In the genomic region with DNA sequence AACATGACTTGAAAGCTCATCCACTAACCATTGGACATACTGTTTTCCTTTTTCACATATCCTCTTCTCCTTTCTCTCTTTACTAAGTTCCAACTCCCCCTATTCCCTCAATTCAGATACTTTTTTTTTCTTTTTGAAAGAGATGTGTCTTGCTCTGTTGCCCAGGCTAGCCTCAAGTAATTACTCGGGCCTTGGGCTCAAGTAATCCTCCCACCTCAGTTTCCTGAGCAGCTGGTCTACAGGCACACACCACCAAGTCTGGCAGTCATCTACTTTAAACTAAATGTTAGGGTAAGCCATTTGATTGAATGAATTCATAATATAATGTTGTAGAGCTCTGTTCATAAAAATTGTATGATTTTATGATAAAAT, we compare ENCODE assay signal across 21 cellular contexts.
"Had no signal": no experiment of that assay in that cellular context is flagged by ENCODE, and none has a peak within 500 bp of the region (broad histone marks: within the 10 kb centered on the region; RNA-seq: fewer than 3 reads in every experiment).

No MANE protein-coding gene starts in this region.

- DNase-seq: activated CD4-positive, alpha-beta T cell treated with anti-CD3 and anti-CD28 coated beads, Interleukin-2, amount 10 ng/mL, durations not matched to agents 7 days and 5 days; activated CD4-positive, CD25-positive, alpha-beta regulatory T cell treated with anti-CD3 and anti-CD28 coated beads, Interleukin-2, amount 50 U/mL, for 72 hours; activated naive CD4-positive, alpha-beta T cell treated with Interleukin-2 at 50 U/mL for 16 hours; activated T-cell treated with anti-CD3 and anti-CD28 coated beads, Interleukin-2, amount 50 U/mL, for 24 hours; anterior cingulate cortex; body of pancreas; effector CD8-positive, alpha-beta T cell; foreskin keratinocyte; lower lobe of right lung; naive thymus-derived CD4-positive, alpha-beta T cell; ovary; psoas muscle; stimulated activated CD4-positive, alpha-beta T cell treated with anti-CD3 and anti-CD28 coated beads, Interleukin-4, amount 100 ng/mL, for 4 hours; stimulated activated naive CD8-positive, alpha-beta T cell treated with anti-CD3 and anti-CD28 coated beads, Interleukin-15, amount 100 ng/mL, for 72 hours had no signal

- H3K27me3 ChIP-seq: body of pancreas, cardiac muscle cell, foreskin keratinocyte, ovary, right atrium auricular region, suprapubic skin, tibial nerve had no signal

- H3K4me1 ChIP-seq: foreskin keratinocyte, suprapubic skin had no signal

- H3K27ac Mint-ChIP-seq: activated CD4-positive, alpha-beta T cell treated with anti-CD3 and anti-CD28 coated beads, Interleukin-2, amount 10 ng/mL, durations not matched to agents 7 days and 5 days; activated T-cell treated with anti-CD3 and anti-CD28 coated beads, Interleukin-2, amount 50 U/mL, for 24 hours; dendritic cell treated with granulocyte-macrophage colony-stimulating factor and Interleukin-4, amounts not matched to agents 40 ng/mL and 50 ng/mL, for 4 days; stimulated activated naive CD8-positive, alpha-beta T cell treated with anti-CD3 and anti-CD28 coated beads, Interleukin-15, amount 100 ng/mL, for 72 hours had no signal

- H3K27me3 Mint-ChIP-seq: activated CD4-positive, alpha-beta T cell treated with anti-CD3 and anti-CD28 coated beads, Interleukin-2, amount 10 ng/mL, durations not matched to agents 7 days and 5 days; activated T-cell treated with anti-CD3 and anti-CD28 coated beads, Interleukin-2, amount 50 U/mL, for 24 hours; dendritic cell treated with granulocyte-macrophage colony-stimulating factor and Interleukin-4, amounts not matched to agents 40 ng/mL and 50 ng/mL, for 4 days; naive thymus-derived CD4-positive, alpha-beta T cell; stimulated activated naive CD8-positive, alpha-beta T cell treated with anti-CD3 and anti-CD28 coated beads, Interleukin-15, amount 100 ng/mL, for 72 hours had no signal

- H3K27ac ChIP-seq: body of pancreas, cardiac muscle cell, foreskin keratinocyte, lower lobe of right lung, ovary, psoas muscle, right atrium auricular region, suprapubic skin, tibial nerve, VCaP had no signal

- H3K9me3 ChIP-seq: body of pancreas, lower lobe of right lung, ovary, psoas muscle, right atrium auricular region, suprapubic skin, tibial nerve had no signal

- H3K9me3 Mint-ChIP-seq: activated T-cell treated with anti-CD3 and anti-CD28 coated beads, Interleukin-2, amount 50 U/mL, for 24 hours; dendritic cell treated with granulocyte-macrophage colony-stimulating factor and Interleukin-4, amounts not matched to agents 40 ng/mL and 50 ng/mL, for 4 days; stimulated activated naive CD8-positive, alpha-beta T cell treated with anti-CD3 and anti-CD28 coated beads, Interleukin-15, amount 100 ng/mL, for 72 hours had no signal

- H3K4me3 Mint-ChIP-seq: activated CD4-positive, alpha-beta T cell treated with anti-CD3 and anti-CD28 coated beads, Interleukin-2, amount 10 ng/mL, durations not matched to agents 7 days and 5 days; activated T-cell treated with anti-CD3 and anti-CD28 coated beads, Interleukin-2, amount 50 U/mL, for 24 hours; dendritic cell treated with granulocyte-macrophage colony-stimulating factor and Interleukin-4, amounts not matched to agents 40 ng/mL and 50 ng/mL, for 4 days; stimulated activated naive CD8-positive, alpha-beta T cell treated with anti-CD3 and anti-CD28 coated beads, Interleukin-15, amount 100 ng/mL, for 72 hours had no signal

- H3K4me3 ChIP-seq: body of pancreas, cardiac muscle cell, lower lobe of right lung, ovary, psoas muscle, right atrium auricular region, suprapubic skin, tibial nerve had no signal

- ATAC-seq: body of pancreas; foreskin keratinocyte; left lobe of liver; lower lobe of right lung; naive thymus-derived CD4-positive, alpha-beta T cell; psoas muscle; stimulated activated naive CD8-positive, alpha-beta T cell treated with anti-CD3 and anti-CD28 coated beads, Interleukin-15, amount 100 ng/mL, for 72 hours had no signal

- H3K36me3 ChIP-seq: cardiac muscle cell, lower lobe of right lung, ovary, right atrium auricular region, suprapubic skin, tibial nerve had no signal
